ENCODE assay signal across 10 cellular contexts in genomic region chr17:53749178-53749577, GRCh38.
DNase-seq lines count a peak whose midpoint lies in the region; ATAC-seq and TF ChIP-seq lines count a peak whose summit lies in the region.
"Had no signal": no experiment of that assay in that cellular context is flagged by ENCODE, and none has a peak within 500 bp of the region (broad histone marks: within the 10 kb centered on the region; RNA-seq: fewer than 3 reads in every experiment).

No MANE protein-coding gene starts in this region.

- H3K27me3 Mint-ChIP-seq in glutamatergic neuron (ENCODE audit: unreplicated experiment): no peaks in the 10 kb centered on the region
- no peaks in the 10 kb centered on the region for H3K27me3 Mint-ChIP-seq in activated CD4-positive, alpha-beta memory T cell treated with anti-CD3 and anti-CD28 coated beads for 36 hours
- H3K27me3 Mint-ChIP-seq: dendritic cell treated with granulocyte-macrophage colony-stimulating factor and Interleukin-4, amounts not matched to agents 40 ng/mL and 50 ng/mL, for 4 days had no signal

- CTCF ChIA-PET in activated CD4-positive, alpha-beta memory T cell treated with anti-CD3 and anti-CD28 coated beads for 36 hours (lab: Charles Lee): no interaction called here

- H3K9me3 Mint-ChIP-seq in glutamatergic neuron (ENCODE audit: unreplicated experiment): peaks cover 2% of the 10 kb centered on the region
- peaks cover 13% of the 10 kb centered on the region for H3K9me3 Mint-ChIP-seq in activated CD4-positive, alpha-beta memory T cell treated with anti-CD3 and anti-CD28 coated beads for 36 hours
- H3K9me3 Mint-ChIP-seq: dendritic cell treated with granulocyte-macrophage colony-stimulating factor and Interleukin-4, amounts not matched to agents 40 ng/mL and 50 ng/mL, for 4 days had no signal

- ATAC-seq in GM18505 (IDR thresholded peaks at IDR 0.05; ENCODE audit: unreplicated experiment): no peak

- POLR2A ChIA-PET in activated CD4-positive, alpha-beta memory T cell treated with anti-CD3 and anti-CD28 coated beads for 36 hours (lab: Charles Lee): no interaction called here

- H3K4me1 Mint-ChIP-seq in glutamatergic neuron (ENCODE audit: low read depth, unreplicated experiment): peaks cover 5% of the 10 kb centered on the region
- no peaks in the 10 kb centered on the region for H3K4me1 Mint-ChIP-seq in activated CD4-positive, alpha-beta memory T cell treated with anti-CD3 and anti-CD28 coated beads for 36 hours (ENCODE audit: low read depth)

- peaks cover 5% of the 10 kb centered on the region for H3K36me3 Mint-ChIP-seq in glutamatergic neuron (ENCODE audit: unreplicated experiment)
- H3K36me3 Mint-ChIP-seq in activated CD4-positive, alpha-beta memory T cell treated with anti-CD3 and anti-CD28 coated beads for 36 hours: no peaks in the 10 kb centered on the region

- DNase-seq in HCEC 1CT (peak; percentile 53), RPMI8226 (peak; percentile 33), glutamatergic neuron (peak; percentile 18), stromal cell of bone marrow (ENCODE audit: low read depth) (peak; percentile 5), NCI-H82 treated with DMSO at 0.1 percent for 48 hours (lab: John Stamatoyannopoulos, UW; ENCODE audit: unreplicated experiment) (no peak)
- no peak for DNase-seq in activated CD4-positive, alpha-beta memory T cell treated with anti-CD3 and anti-CD28 coated beads for 36 hours
- DNase-seq: activated CD4-positive, alpha-beta T cell treated with anti-CD3 and anti-CD28 coated beads, Interleukin-2, amount 50 U/mL, for 1 hour; uterus had no signal

- no peak overlapping the region for H3K4me3 Mint-ChIP-seq in glutamatergic neuron (ENCODE audit: unreplicated experiment)
- no peak overlapping the region for H3K4me3 Mint-ChIP-seq in activated CD4-positive, alpha-beta memory T cell treated with anti-CD3 and anti-CD28 coated beads for 36 hours
- H3K4me3 Mint-ChIP-seq: dendritic cell treated with granulocyte-macrophage colony-stimulating factor and Interleukin-4, amounts not matched to agents 40 ng/mL and 50 ng/mL, for 4 days had no signal

- intact Hi-C loops in activated CD4-positive, alpha-beta memory T cell treated with anti-CD3 and anti-CD28 coated beads for 36 hours (cut with micrococcal nuclease): no loop called here

- peak overlapping the region; percentile 35 for H3K27ac Mint-ChIP-seq in glutamatergic neuron (ENCODE audit: unreplicated experiment)
- H3K27ac Mint-ChIP-seq in activated CD4-positive, alpha-beta memory T cell treated with anti-CD3 and anti-CD28 coated beads for 36 hours: no peak overlapping the region
- H3K27ac Mint-ChIP-seq: dendritic cell treated with granulocyte-macrophage colony-stimulating factor and Interleukin-4, amounts not matched to agents 40 ng/mL and 50 ng/mL, for 4 days had no signal

- no peak for TF ChIP-seq POLR2A in GM18505 (IDR thresholded peaks at IDR 0.05; ENCODE audit: borderline replicate concordance, extremely low read depth, insufficient read depth, insufficient read length)

- TF ChIP-seq CTCF in glutamatergic neuron (IDR thresholded peaks at IDR 0.05; ENCODE audit: partially characterized antibody, unreplicated experiment): no peak

Comparison
In these comparisons a context has a peak if more than half of its experiments do, and no peak if none do; other contexts are left out.
1. DNase-seq: peak in HCEC 1CT (single experiment), RPMI8226 (single experiment), glutamatergic neuron (single experiment) and stromal cell of bone marrow (single experiment); none in NCI-H82 treated with DMSO at 0.1 percent for 48 hours (single experiment) and activated CD4-positive, alpha-beta memory T cell treated with anti-CD3 and anti-CD28 coated beads for 36 hours (single experiment).